Comparison of ENCODE assay signal across 1 cellular context in the genomic region with DNA sequence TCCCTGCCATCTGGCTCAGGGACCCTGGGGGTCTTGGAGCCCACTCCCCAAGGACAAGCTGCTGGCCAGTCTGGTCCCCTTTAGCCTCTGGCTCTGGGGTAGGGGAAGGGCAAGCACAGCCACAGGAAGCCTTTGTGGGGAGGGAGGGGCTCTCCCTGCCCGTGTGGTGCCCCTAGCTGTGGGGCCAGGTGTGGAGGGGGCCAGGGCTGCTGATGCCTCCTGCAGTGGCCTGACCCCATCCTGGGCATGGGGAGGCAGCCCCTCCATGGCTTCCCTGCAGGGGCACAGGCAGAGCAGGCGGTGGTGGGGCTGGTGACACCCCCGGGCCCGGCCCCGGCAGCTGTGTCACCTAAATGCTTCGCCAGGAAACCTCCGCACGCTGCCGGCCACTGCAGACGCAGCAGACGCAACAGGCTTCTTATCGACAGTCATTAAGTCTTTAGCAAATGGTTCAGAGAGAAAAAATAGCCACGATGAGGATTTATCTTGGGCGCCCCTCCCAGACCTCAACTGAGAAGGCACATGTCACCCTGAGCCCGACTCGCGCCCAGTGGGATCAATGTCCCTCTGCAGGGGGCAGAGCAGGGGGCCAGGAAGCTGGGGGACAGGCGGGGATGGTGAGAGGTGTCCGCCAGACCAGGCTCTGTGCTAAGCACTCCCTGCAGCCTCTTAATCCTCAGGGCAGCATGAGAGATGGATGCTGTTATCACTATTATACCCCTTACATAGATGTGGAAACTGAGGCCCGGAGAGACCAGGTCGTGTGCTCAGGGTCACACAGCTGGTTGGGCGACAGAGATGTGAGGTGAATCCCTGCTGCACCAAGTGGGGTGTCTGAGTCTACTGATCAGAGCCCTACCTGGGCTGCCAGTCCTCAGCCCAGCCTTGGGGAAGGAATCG.
A peak's percentile ranks its signal among the peaks of the same experiment; 100 is the strongest.
TF ChIP-seq lines count a peak whose summit lies in the region.

No MANE protein-coding gene starts in this region.

TF ChIP-seq in H1, 55 proteins besides CTCF, POLR2A, EP300 and RAD21:
- TF ChIP-seq SIRT6 (IDR thresholded peaks at IDR 0.05; ENCODE audit: low read length) (no peak), KDM1A (IDR thresholded peaks at IDR 0.05; ENCODE audit: borderline replicate concordance, low read length) (peak; percentile 73; the same call in 1 of the 2 replicates)
